Comparison of ENCODE assay signal across 1 cellular context in the genomic region with DNA sequence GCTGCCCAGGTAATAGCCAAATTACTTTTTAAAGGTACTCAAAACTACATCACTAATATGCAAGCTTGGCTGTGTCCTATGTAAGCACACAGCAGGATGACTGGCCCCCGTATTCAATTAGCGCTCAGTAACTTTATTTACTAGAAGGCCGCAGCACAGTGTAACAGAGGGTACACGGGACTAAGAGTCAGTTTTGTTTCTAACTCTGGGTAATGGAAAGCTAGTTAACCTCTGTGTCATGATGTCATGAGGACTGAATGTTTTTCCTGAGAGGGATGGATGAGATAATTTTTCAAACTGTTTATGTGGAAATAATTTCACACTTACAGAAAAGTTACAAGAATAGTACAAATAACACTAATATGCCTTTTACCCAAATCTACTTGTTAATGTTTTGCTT.
TF ChIP-seq lines count a peak whose summit lies in the region.

No MANE protein-coding gene starts in this region.

TF ChIP-seq in GM23338, 12 proteins besides CTCF, POLR2A, EP300 and RAD21 (continued from another document):
- TF ChIP-seq, protein P1, sequence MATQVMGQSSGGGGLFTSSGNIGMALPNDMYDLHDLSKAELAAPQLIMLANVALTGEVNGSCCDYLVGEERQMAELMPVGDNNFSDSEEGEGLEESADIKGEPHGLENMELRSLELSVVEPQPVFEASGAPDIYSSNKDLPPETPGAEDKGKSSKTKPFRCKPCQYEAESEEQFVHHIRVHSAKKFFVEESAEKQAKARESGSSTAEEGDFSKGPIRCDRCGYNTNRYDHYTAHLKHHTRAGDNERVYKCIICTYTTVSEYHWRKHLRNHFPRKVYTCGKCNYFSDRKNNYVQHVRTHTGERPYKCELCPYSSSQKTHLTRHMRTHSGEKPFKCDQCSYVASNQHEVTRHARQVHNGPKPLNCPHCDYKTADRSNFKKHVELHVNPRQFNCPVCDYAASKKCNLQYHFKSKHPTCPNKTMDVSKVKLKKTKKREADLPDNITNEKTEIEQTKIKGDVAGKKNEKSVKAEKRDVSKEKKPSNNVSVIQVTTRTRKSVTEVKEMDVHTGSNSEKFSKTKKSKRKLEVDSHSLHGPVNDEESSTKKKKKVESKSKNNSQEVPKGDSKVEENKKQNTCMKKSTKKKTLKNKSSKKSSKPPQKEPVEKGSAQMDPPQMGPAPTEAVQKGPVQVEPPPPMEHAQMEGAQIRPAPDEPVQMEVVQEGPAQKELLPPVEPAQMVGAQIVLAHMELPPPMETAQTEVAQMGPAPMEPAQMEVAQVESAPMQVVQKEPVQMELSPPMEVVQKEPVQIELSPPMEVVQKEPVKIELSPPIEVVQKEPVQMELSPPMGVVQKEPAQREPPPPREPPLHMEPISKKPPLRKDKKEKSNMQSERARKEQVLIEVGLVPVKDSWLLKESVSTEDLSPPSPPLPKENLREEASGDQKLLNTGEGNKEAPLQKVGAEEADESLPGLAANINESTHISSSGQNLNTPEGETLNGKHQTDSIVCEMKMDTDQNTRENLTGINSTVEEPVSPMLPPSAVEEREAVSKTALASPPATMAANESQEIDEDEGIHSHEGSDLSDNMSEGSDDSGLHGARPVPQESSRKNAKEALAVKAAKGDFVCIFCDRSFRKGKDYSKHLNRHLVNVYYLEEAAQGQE (IDR thresholded peaks at IDR 0.05; ENCODE audit: unreplicated experiment): no peak
